ENCODE assay signal across 18 cellular contexts in genomic region chr7:729154-730000, GRCh38. TPM values are rescaled to one million over a fixed set of nuclear protein-coding genes. Genes with fewer than 3 reads are reported as not detected.
DNase-seq lines count a peak whose midpoint lies in the region; ATAC-seq and TF ChIP-seq lines count a peak whose summit lies in the region.
"Had no signal": no experiment of that assay in that cellular context is flagged by ENCODE, and none has a peak within 500 bp of the region (broad histone marks: within the 10 kb centered on the region; RNA-seq: fewer than 3 reads in every experiment).

No MANE protein-coding gene starts in this region.

- H3K27me3 Mint-ChIP-seq in activated T-cell treated with anti-CD3 and anti-CD28 coated beads, Interleukin-2, amount 50 U/mL, for 4 hours (ENCODE audit: low read depth), result no peaks in the 10 kb centered on the region
- H3K27me3 Mint-ChIP-seq in IgD-negative memory B cell, result no peaks in the 10 kb centered on the region
- H3K27me3 Mint-ChIP-seq: activated B cell treated with CpG ODN at 0.5 μM for 24 hours had no signal

- H3K27ac Mint-ChIP-seq in IgD-negative memory B cell, result peak overlapping the region; percentile 34 to 80 (median 59)
- H3K27ac Mint-ChIP-seq: activated B cell treated with CpG ODN at 0.5 μM for 24 hours had no signal

- H3K27ac ChIP-seq in dorsolateral prefrontal cortex, result peak overlapping the region in 36 of 59 donors; percentile 1 to 82 (median 53)
- H3K27ac ChIP-seq: epithelial cell of prostate, KMS-11, left lung had no signal

- H3K4me3 Mint-ChIP-seq in activated T-cell treated with anti-CD3 and anti-CD28 coated beads, Interleukin-2, amount 50 U/mL, for 4 hours, result peak overlapping the region; percentile 37
- H3K4me3 Mint-ChIP-seq in IgD-negative memory B cell, result peak overlapping the region in 3 of 4 donors; percentile 50 to 81 (median 57)

- DNase-seq in activated T-cell treated with anti-CD3 and anti-CD28 coated beads, Interleukin-2, amount 50 U/mL, for 4 hours, result no peak
- DNase-seq in activated T-cell treated with anti-CD3 and anti-CD28 coated beads, Interleukin-2, amount 50 U/mL, for 1 hour, result no peak
- DNase-seq in dorsolateral prefrontal cortex (peak in 3 of 10 donors; percentile 20 to 67 (median 53)), posterior vena cava (ENCODE audit: low spot score) (peak; percentile 53), cerebellar nuclear complex (lab: John Stamatoyannopoulos, UW) (no peak), Kasumi-1 (lab: John Stamatoyannopoulos, UW) (no peak)
- DNase-seq: activated B cell treated with CpG ODN at 0.5 μM for 24 hours, amniotic stem cell, COR-L47, NCI-H1105, retina had no signal

- intact Hi-C loops in dorsolateral prefrontal cortex (cut with DNase I), result loop anchor here (5.0 to 10.0 kb wide), 2 partner anchors 205 to 212 kb away; partner anchors contain the start of gene PDGFA (in 1 of the 2)
- intact Hi-C loops in posterior vena cava (cut with DNase I), result no loop called here

- peaks cover 23% of the 10 kb centered on the region for H3K4me1 Mint-ChIP-seq in activated T-cell treated with anti-CD3 and anti-CD28 coated beads, Interleukin-2, amount 50 U/mL, for 4 hours (ENCODE audit: low read depth)
- peaks cover 15 to 23% (median 17%) of the 10 kb centered on the region in 3 donors for H3K4me1 Mint-ChIP-seq in IgD-negative memory B cell

- ATAC-seq in activated T-cell treated with anti-CD3 and anti-CD28 coated beads, Interleukin-2, amount 50 U/mL, for 4 hours, result no peak
- ATAC-seq in GM19397 (IDR thresholded peaks at IDR 0.05; ENCODE audit: unreplicated experiment), result no peak
- ATAC-seq: gastroesophageal sphincter, GM12878, left lung had no signal

- no peaks in the 10 kb centered on the region for H3K9me3 Mint-ChIP-seq in activated T-cell treated with anti-CD3 and anti-CD28 coated beads, Interleukin-2, amount 50 U/mL, for 4 hours
- H3K9me3 Mint-ChIP-seq in IgD-negative memory B cell, result peaks cover 2 to 3% (median 3%) of the 10 kb centered on the region in 3 donors
- H3K9me3 Mint-ChIP-seq: activated B cell treated with CpG ODN at 0.5 μM for 24 hours had no signal

- peak overlapping the region in 1 of 59 donors; percentile 7 for H3K4me3 ChIP-seq in dorsolateral prefrontal cortex
- H3K4me3 ChIP-seq: gastroesophageal sphincter, left lung had no signal

- H3K27me3 ChIP-seq in dorsolateral prefrontal cortex, result no peaks in the 10 kb centered on the region
- H3K27me3 ChIP-seq: gastroesophageal sphincter, left lung had no signal

- peaks cover 21% of the 10 kb centered on the region for H3K36me3 Mint-ChIP-seq in activated T-cell treated with anti-CD3 and anti-CD28 coated beads, Interleukin-2, amount 50 U/mL, for 4 hours (ENCODE audit: insufficient read depth)
- peaks cover 12% of the 10 kb centered on the region for H3K36me3 Mint-ChIP-seq in IgD-negative memory B cell

- TF ChIP-seq CTCF in dorsolateral prefrontal cortex (IDR thresholded peaks at IDR 0.05 in 54 of 56, conservative IDR thresholded peaks at IDR 0.05 in 2 of 56; ENCODE audit: low read depth in 1 of 56, partially characterized antibody in 56 of 56), result no peak

RNA-seq across cellular contexts. Expression of gene PRKAR1B, which starts 2.3 kb away (rescaled TPM):
- total RNA-seq in activated T-cell treated with anti-CD3 and anti-CD28 coated beads, Interleukin-2, amount 50 U/mL, for 4 hours, result 10 to 100 TPM; 38.8 to 58.6 (median 49.9) TPM
- 4.6 TPM for polyA plus RNA-seq in IgD-negative memory B cell
- total RNA-seq in dorsolateral prefrontal cortex (100 to 1,000 TPM; 131 to 616 (median 457) TPM), posterior vena cava (10 to 100 TPM; 10.1 TPM)

RNA-seq across cellular contexts. Expression of gene DNAAF5, which starts 2.9 kb away (rescaled TPM):
- 10 to 100 TPM; 52.3 to 69.3 (median 52.3) TPM for total RNA-seq in activated T-cell treated with anti-CD3 and anti-CD28 coated beads, Interleukin-2, amount 50 U/mL, for 4 hours
- polyA plus RNA-seq in IgD-negative memory B cell, result 2.7 TPM
- total RNA-seq in dorsolateral prefrontal cortex, result 10 to 100 TPM; 12.7 to 37.3 (median 20.9) TPM
- 10 to 100 TPM; 12.6 to 16.9 TPM for total RNA-seq in posterior vena cava

Comparison
In these comparisons a context has a peak if more than half of its experiments do, and no peak if none do; other contexts are left out.
1. intact Hi-C loops: an anchor here in dorsolateral prefrontal cortex (5.0 to 10.0 kb wide); none called in posterior vena cava.